8 cellular contexts compared by ENCODE assay signal in the genomic region with DNA sequence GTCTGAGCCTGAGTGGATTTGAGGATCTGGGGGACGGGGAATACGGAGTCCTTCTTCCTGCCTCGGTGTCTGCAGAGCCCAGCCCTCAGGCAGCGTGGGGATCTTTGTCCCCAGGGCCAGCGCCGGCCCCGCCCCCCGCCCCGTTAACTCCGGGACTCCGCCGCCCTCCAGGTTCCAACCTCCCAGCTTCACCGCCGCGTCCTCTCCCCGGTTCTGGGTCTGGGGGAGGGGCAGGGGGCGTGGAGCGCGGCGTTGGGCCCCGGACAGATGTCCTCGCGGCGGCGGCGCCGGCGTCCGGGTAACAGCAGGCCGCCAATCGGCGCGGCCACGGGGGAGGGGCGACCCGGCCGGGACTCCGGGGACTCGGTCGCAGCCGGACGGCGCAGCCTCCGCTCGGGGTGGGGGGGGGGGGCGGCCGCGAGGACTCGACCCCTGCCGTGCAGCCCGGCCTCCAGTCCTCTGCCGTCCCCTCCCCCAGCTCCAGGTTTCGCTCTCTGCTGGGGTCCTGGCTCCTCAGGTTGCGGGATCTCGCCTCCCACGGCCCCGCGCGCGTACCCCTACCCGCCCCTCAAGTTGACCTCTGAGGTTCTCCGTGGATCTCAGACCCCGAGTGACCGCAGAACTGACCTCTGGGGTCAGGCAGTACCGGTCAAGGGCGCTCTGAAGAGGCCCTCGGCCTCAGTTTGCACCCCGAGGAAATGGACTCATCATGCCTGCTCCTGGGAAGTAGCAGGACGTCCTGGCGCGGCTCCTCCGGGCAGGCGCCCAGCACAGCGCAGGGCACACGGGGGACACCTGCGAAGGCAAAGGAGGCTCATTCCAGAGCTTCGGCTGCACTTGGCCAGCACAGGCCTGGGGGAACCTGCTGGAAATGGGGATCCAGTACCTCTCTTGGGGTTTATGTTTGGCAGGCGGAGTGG. TPM values are rescaled to one million over a fixed set of nuclear protein-coding genes. Genes with fewer than 3 reads are reported as not detected.
DNase-seq lines count a peak whose midpoint lies in the region; ATAC-seq and TF ChIP-seq lines count a peak whose summit lies in the region.

No MANE protein-coding gene starts in this region.

- H4K20me1 ChIP-seq in SK-N-SH (ENCODE audit: insufficient read depth) = peaks cover 22% of the 10 kb centered on the region; the same call in 1 of the 2 replicates

- H3K27ac ChIP-seq in SK-N-SH (ENCODE audit: low read depth in 2 of 2, low read length in 1 of 2) (peak overlapping the region in 1 of 2 experiments; percentile 91; a peak in 2 of 4 replicates), liver (ENCODE audit: low read depth in 1 of 2, low read length in 2 of 2) (peak overlapping the region; percentile 82 to 85), suprapubic skin (no peak overlapping the region)

- H3K79me2 ChIP-seq in SK-N-SH (ENCODE audit: insufficient read depth) = no peaks in the 10 kb centered on the region

- 66% methylated on average over 34 of the region's 78 CpGs for WGBS in SK-N-SH (ENCODE audit: low lambda C conversion rate)
- 8% methylated on average over 78 of the region's 78 CpGs for WGBS in liver
- no CpG with 5 or more reads among the region's 78 CpGs for WGBS in suprapubic skin

- H3K4me1 ChIP-seq in SK-N-SH (ENCODE audit: control insufficient read depth in 1 of 2, insufficient read depth in 2 of 2, low read depth in 1 of 2, low read length in 1 of 2) (peaks cover 0 to 56% of the 10 kb centered on the region in 2 experiments; a peak in 1 of 4 replicates), liver (ENCODE audit: control insufficient read depth in 4 of 4, insufficient read depth in 4 of 4, low read length in 3 of 4) (peaks cover 28 to 63% (median 38%) of the 10 kb centered on the region in 4 donors), suprapubic skin (peaks cover 74% of the 10 kb centered on the region)

- H3K9me2 ChIP-seq in SK-N-SH = no peaks in the 10 kb centered on the region

- peak; percentile 87 for DNase-seq in SK-N-SH
- DNase-seq in cardiac fibroblast (ENCODE audit: low read depth in 2 of 2) = no peak
- DNase-seq in suprapubic skin (ENCODE audit: low spot score in 2 of 2) = peak; percentile 53 to 67
- DNase-seq in NCI-H2196 treated with DMSO at 0.1 percent for 48 hours (lab: John Stamatoyannopoulos, UW; ENCODE audit: unreplicated experiment) = no peak

- no peak for TF ChIP-seq POLR2A in suprapubic skin (IDR thresholded peaks at IDR 0.05)

- H3K27me3 ChIP-seq in SK-N-SH (ENCODE audit: insufficient read depth) = peaks cover 71% of the 10 kb centered on the region
- no peaks in the 10 kb centered on the region for H3K27me3 ChIP-seq in liver (ENCODE audit: control insufficient read depth in 4 of 4, insufficient read depth in 4 of 4, low read length in 3 of 4)
- H3K27me3 ChIP-seq in suprapubic skin = peaks cover 98% of the 10 kb centered on the region

- CTCF ChIA-PET in SK-N-SH (lab: Yijun Ruan, JAX) = interaction anchor here (0.7 to 2.2 kb wide), 16 partner anchors 18 to 574 kb away, joined by 3 to 11 read pairs (median 3); partner anchors contain the start of genes MRM2 and NUDT1

- TF ChIP-seq EP300 in SK-N-SH (IDR thresholded peaks at IDR 0.05; ENCODE audit: borderline replicate concordance in 1 of 2, low read depth in 1 of 2, low read length in 1 of 2) = no peak
- TF ChIP-seq EP300 in suprapubic skin (IDR thresholded peaks at IDR 0.05) = no peak

- H3K4me2 ChIP-seq in SK-N-SH = peak overlapping the region; percentile 78

- H2AFZ ChIP-seq in SK-N-SH (ENCODE audit: low read depth) = no peak overlapping the region

- peaks cover 11% of the 10 kb centered on the region for H3F3A ChIP-seq in SK-N-SH (replicated peaks; ENCODE audit: insufficient read depth)

- no peak for TF ChIP-seq CTCF in SK-N-SH (IDR thresholded peaks at IDR 0.05)
- TF ChIP-seq CTCF in cardiac fibroblast (IDR thresholded peaks at IDR 0.05; ENCODE audit: low read depth, low read length) = no peak
- no peak for TF ChIP-seq CTCF in liver (IDR thresholded peaks at IDR 0.05; ENCODE audit: low read depth, low read length, missing input control)
- no peak for TF ChIP-seq CTCF in suprapubic skin (IDR thresholded peaks at IDR 0.05)

- H3K9me3 ChIP-seq in SK-N-SH = no peaks in the 10 kb centered on the region
- H3K9me3 ChIP-seq in liver (ENCODE audit: control insufficient read depth in 4 of 4, low read length in 3 of 4) = no peaks in the 10 kb centered on the region
- H3K9me3 ChIP-seq in suprapubic skin = no peaks in the 10 kb centered on the region

- H3K9ac ChIP-seq in SK-N-SH (no peak overlapping the region), liver (ENCODE audit: low read depth in 1 of 2, low read length in 2 of 2) (peak overlapping the region; percentile 47)

- POLR2A ChIA-PET in SK-N-SH (lab: Yijun Ruan, JAX) = interaction anchor here (0.6 to 0.8 kb wide), 4 partner anchors 63 to 563 kb away, joined by 3 to 4 read pairs (median 3); no protein-coding TSS in a partner anchor

- no peak; the same call in 2 of the 3 replicates for ATAC-seq in SK-N-SH treated with all-trans-retinoic acid at 6 μM for 48 hours
- ATAC-seq in HG03095 (IDR thresholded peaks at IDR 0.05; ENCODE audit: unreplicated experiment) = no peak
- ATAC-seq in HG02852 (IDR thresholded peaks at IDR 0.05; ENCODE audit: unreplicated experiment) = no peak

- H3K36me3 ChIP-seq in SK-N-SH (replicated peaks in 1 of 2; ENCODE audit: control insufficient read depth in 1 of 2, insufficient read depth in 2 of 2, low read length in 1 of 2) (no peaks in the 10 kb centered on the region), liver (ENCODE audit: control insufficient read depth in 4 of 4, insufficient read depth in 3 of 4, low read depth in 1 of 4, low read length in 3 of 4) (no peaks in the 10 kb centered on the region), suprapubic skin (no peaks in the 10 kb centered on the region)

- no peak for TF ChIP-seq RAD21 in SK-N-SH (IDR thresholded peaks at IDR 0.05; ENCODE audit: low read length)
- no peak for TF ChIP-seq RAD21 in liver (IDR thresholded peaks at IDR 0.05)

- peak overlapping the region; percentile 50 to 61 for H3K4me3 ChIP-seq in SK-N-SH (ENCODE audit: low read depth in 2 of 2, low read length in 1 of 2)
- peak overlapping the region; percentile 32 to 41 for H3K4me3 ChIP-seq in cardiac fibroblast (replicated peaks in 1 of 2; ENCODE audit: low read depth in 2 of 2, low read length in 2 of 2)
- H3K4me3 ChIP-seq in liver (ENCODE audit: low read depth in 1 of 3, low read length in 3 of 3) = peak overlapping the region in 2 of 3 donors; percentile 65 to 74
- H3K4me3 ChIP-seq in suprapubic skin = peak overlapping the region; percentile 58

TF ChIP-seq in SK-N-SH, 30 proteins besides CTCF, POLR2A, EP300 and RAD21 (continues in another document):
- TF ChIP-seq USF1 (IDR thresholded peaks at IDR 0.05; ENCODE audit: borderline replicate concordance, low read depth) = no peak
- TF ChIP-seq JUND (IDR thresholded peaks at IDR 0.05) = no peak

TF ChIP-seq in SK-N-SH treated with all-trans-retinoic acid at 6 μM for 48 hours, 23 proteins besides CTCF, POLR2A, EP300 and RAD21 (continues in another document):
- TF ChIP-seq ZFP3 (CRISPR knock-in tag; IDR thresholded peaks at IDR 0.05) = no peak
- no peak for TF ChIP-seq CSDC2 (CRISPR knock-in tag; IDR thresholded peaks at IDR 0.05)

TF ChIP-seq in liver, 16 proteins besides CTCF, POLR2A, EP300 and RAD21:
- no peak for TF ChIP-seq YY1 (IDR thresholded peaks at IDR 0.05)
- TF ChIP-seq, protein P1, sequence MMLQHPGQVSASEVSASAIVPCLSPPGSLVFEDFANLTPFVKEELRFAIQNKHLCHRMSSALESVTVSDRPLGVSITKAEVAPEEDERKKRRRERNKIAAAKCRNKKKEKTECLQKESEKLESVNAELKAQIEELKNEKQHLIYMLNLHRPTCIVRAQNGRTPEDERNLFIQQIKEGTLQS (IDR thresholded peaks at IDR 0.05) = no peak

RNA-seq across cellular contexts. Expression of gene ELFN1, which starts 2.3 kb away (rescaled TPM):
- polyA plus RNA-seq in SK-N-SH (2012; rRNA removed) (0.05 and 0.06 TPM in 2 replicates), liver (1 to 10 TPM in 1 of 2 donors, under 1 TPM in 1; 0.43 to 3.5 TPM)
- polyA plus RNA-seq in SK-N-SH (2012; cell fraction: cytosol; rRNA removed) = 0.01 and 0.03 TPM in 2 replicates
- 0.01 and 0.05 TPM in 2 replicates for polyA plus RNA-seq in SK-N-SH (2012; cell fraction: nucleus; rRNA removed)
- total RNA-seq in liver (1 to 10 TPM; 3.3 to 3.4 TPM), suprapubic skin (1 to 10 TPM; 1.4 to 2.5 (median 1.9) TPM)

Comparison
In these comparisons a context has a peak if more than half of its experiments do, and no peak if none do; other contexts are left out.
1. DNase-seq: peak in SK-N-SH (single experiment) and suprapubic skin (2 of 2); none in cardiac fibroblast (0 of 2) and NCI-H2196 treated with DMSO at 0.1 percent for 48 hours (single experiment).
2. Peak in every context shown above with its lines, with median percentiles within 50 percentile points of each other: H3K4me3 ChIP-seq.